In the genomic region with DNA sequence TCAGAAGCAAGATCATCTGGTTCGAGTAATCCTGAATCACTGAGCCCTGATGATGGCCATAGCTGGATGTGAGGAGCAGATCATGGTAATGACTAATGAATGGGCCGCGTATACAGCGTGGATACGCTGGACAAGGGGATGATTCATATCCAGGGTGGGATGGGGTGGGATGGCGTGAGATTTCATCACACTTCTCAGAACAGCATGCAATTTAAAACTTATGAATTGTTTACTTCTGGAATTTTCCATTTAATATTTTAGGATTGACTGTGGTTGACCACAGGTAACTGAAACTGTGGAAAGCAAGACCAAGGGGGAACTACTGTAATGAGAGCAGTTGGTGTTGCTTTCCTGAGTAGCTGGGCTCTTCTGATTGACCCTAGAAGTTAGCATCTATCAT, we compare ENCODE assay signal across 14 cellular contexts.
DNase-seq lines count a peak whose midpoint lies in the region; ATAC-seq and TF ChIP-seq lines count a peak whose summit lies in the region.
"Had no signal": no experiment of that assay in that cellular context is flagged by ENCODE, and none has a peak within 500 bp of the region (broad histone marks: within the 10 kb centered on the region; RNA-seq: fewer than 3 reads in every experiment).

No MANE protein-coding gene starts in this region.

- H3K79me2 ChIP-seq in PC-3 (ENCODE audit: low read length) (no peaks in the 10 kb centered on the region), osteoblast (ENCODE audit: insufficient read depth, low read length) (no peaks in the 10 kb centered on the region)

- no peaks in the 10 kb centered on the region for H3K36me3 ChIP-seq in PC-3 (ENCODE audit: low read depth, low read length)
- H3K36me3 ChIP-seq in osteoblast (ENCODE audit: insufficient read depth, low read length), result no peaks in the 10 kb centered on the region
- H3K36me3 ChIP-seq in esophagus squamous epithelium, result no peaks in the 10 kb centered on the region

- ATAC-seq in PC-3, result peak; percentile 94
- ATAC-seq: naive thymus-derived CD4-positive, alpha-beta T cell had no signal

- H2AFZ ChIP-seq in PC-3 (ENCODE audit: low read length) (no peak overlapping the region), osteoblast (ENCODE audit: low read length) (no peak overlapping the region)

- H3K9me2 ChIP-seq in PC-3 (replicated peaks; ENCODE audit: low read length), result no peaks in the 10 kb centered on the region

- CTCF ChIA-PET in PC-3 (lab: Charles Lee), result no interaction called here

- BruUV-seq in PC-3 (replicated peaks; lab: Mats Ljungman, UMichigan), result no TSS peak

- no peak overlapping the region for H3K4me2 ChIP-seq in PC-3 (ENCODE audit: low read length)
- peak overlapping the region; percentile 39 for H3K4me2 ChIP-seq in osteoblast (ENCODE audit: insufficient read depth, low read length)

- H3K27ac ChIP-seq in PC-3 (ENCODE audit: low read length) (peak overlapping the region; percentile 73), osteoblast (ENCODE audit: low read depth, low read length) (peak overlapping the region; percentile 76), esophagus squamous epithelium (no peak overlapping the region)

- H3K9ac ChIP-seq in PC-3 (ENCODE audit: low read length), result peak overlapping the region; percentile 29; the same call in 1 of the 2 replicates

- intact Hi-C loops in PC-3 (cut with micrococcal nuclease), result no loop called here
- intact Hi-C loops in esophagus squamous epithelium (cut with DNase I), result no loop called here

- no peak for TF ChIP-seq POLR2A in esophagus squamous epithelium (IDR thresholded peaks at IDR 0.05)

- H3F3A ChIP-seq in PC-3 (ENCODE audit: low read length, unreplicated experiment), result no peaks in the 10 kb centered on the region

- H3K9me3 ChIP-seq in PC-3 (ENCODE audit: low read length), result no peaks in the 10 kb centered on the region
- no peaks in the 10 kb centered on the region for H3K9me3 ChIP-seq in osteoblast (ENCODE audit: low read depth, low read length)
- H3K9me3 ChIP-seq in esophagus squamous epithelium, result no peaks in the 10 kb centered on the region

- DNase-seq in H4 (ENCODE audit: low spot score) (peak; percentile 58), PC-3 (peak; percentile 76), epidermal melanocyte (ENCODE audit: insufficient read length, low spot score) (peak; percentile 45), osteoblast (ENCODE audit: insufficient read length, low spot score, missing footprints) (peak; percentile 90), esophagus squamous epithelium (lab: John Stamatoyannopoulos, UW) (no peak), NCI-H2029 (lab: John Stamatoyannopoulos, UW) (no peak), DMS53 (lab: John Stamatoyannopoulos, UW) (no peak), globus pallidus (ENCODE audit: low spot score) (no peak)
- DNase-seq: activated CD4-positive, alpha-beta memory T cell treated with anti-CD3 and anti-CD28 coated beads for 36 hours; activated naive CD4-positive, alpha-beta T cell treated with anti-CD3 and anti-CD28 coated beads, Interleukin-2, amount 10 ng/mL, durations not matched to agents 7 days and 5 days; DND-41; effector CD4-positive, alpha-beta T cell; naive thymus-derived CD4-positive, alpha-beta T cell; NCI-H446 had no signal

- H4K20me1 ChIP-seq in PC-3 (ENCODE audit: low read length) (no peaks in the 10 kb centered on the region), osteoblast (ENCODE audit: insufficient read depth, low read length) (no peaks in the 10 kb centered on the region)

- H3K4me3 ChIP-seq in PC-3 (ENCODE audit: low read length) (no peak overlapping the region), osteoblast (ENCODE audit: insufficient read depth, low read length) (no peak overlapping the region), esophagus squamous epithelium (no peak overlapping the region)

- no peak for TF ChIP-seq CTCF in PC-3 (conservative IDR thresholded peaks at IDR 0.05; ENCODE audit: low read depth, low read length)
- TF ChIP-seq CTCF in osteoblast (IDR thresholded peaks at IDR 0.05; ENCODE audit: extremely low read depth, low read depth, low read length), result no peak
- TF ChIP-seq CTCF in esophagus squamous epithelium (IDR thresholded peaks at IDR 0.05), result no peak

- H3K4me1 ChIP-seq in PC-3 (ENCODE audit: insufficient read depth, low read length) (peaks cover 8% of the 10 kb centered on the region), osteoblast (ENCODE audit: insufficient read depth, low read length) (peaks cover 14% of the 10 kb centered on the region), esophagus squamous epithelium (no peaks in the 10 kb centered on the region)

- H3K27me3 ChIP-seq in PC-3 (ENCODE audit: low read length), result no peaks in the 10 kb centered on the region
- H3K27me3 ChIP-seq in osteoblast (ENCODE audit: insufficient read depth, low read length), result no peaks in the 10 kb centered on the region
- no peaks in the 10 kb centered on the region for H3K27me3 ChIP-seq in esophagus squamous epithelium

- 37 to 53% methylated on average over 6 of the region's 6 CpGs for WGBS in esophagus squamous epithelium, 2 donors

- POLR2A ChIA-PET in PC-3 (lab: Charles Lee; ENCODE audit: unreplicated experiment), result no interaction called here

Comparison
In these comparisons a context has a peak if more than half of its experiments do, and no peak if none do; other contexts are left out.
1. DNase-seq: peak in H4 (single experiment), PC-3 (single experiment), epidermal melanocyte (single experiment) and osteoblast (single experiment); none in esophagus squamous epithelium (single experiment), NCI-H2029 (single experiment), DMS53 (single experiment) and globus pallidus (single experiment).
2. H3K27ac ChIP-seq: peak in PC-3 (single experiment) and osteoblast (single experiment); none in esophagus squamous epithelium (0 of 4).